Comparison of ENCODE assay signal across 14 cellular contexts in genomic region chr10:86364551-86365345, GRCh38. TPM values are rescaled to one million over a fixed set of nuclear protein-coding genes. Genes with fewer than 3 reads are reported as not detected.
A peak's percentile ranks its signal among the peaks of the same experiment; 100 is the strongest.
DNase-seq lines count a peak whose midpoint lies in the region; ATAC-seq, FAIRE-seq and TF ChIP-seq lines count a peak whose summit lies in the region.
"Had no signal": no experiment of that assay in that cellular context is flagged by ENCODE, and none has a peak within 500 bp of the region (broad histone marks: within the 10 kb centered on the region; RNA-seq: fewer than 3 reads in every experiment).

No MANE protein-coding gene starts in this region.

- H3K27ac ChIP-seq in astrocyte (ENCODE audit: low read depth, low read length): no peak overlapping the region
- H3K27ac ChIP-seq in lung (ENCODE audit: low read depth in 1 of 2, low read length in 1 of 2): no peak overlapping the region
- no peak overlapping the region for H3K27ac ChIP-seq in thoracic aorta
- H3K27ac ChIP-seq: C4-2B, SK-N-MC had no signal

- no peak overlapping the region for H3K27ac Mint-ChIP-seq in activated naive CD4-positive, alpha-beta T cell treated with anti-CD3 and anti-CD28 coated beads, Interleukin-2, amount 10 ng/mL, durations not matched to agents 7 days and 5 days
- H3K27ac Mint-ChIP-seq in astrocyte (ENCODE audit: unreplicated experiment): no peak overlapping the region
- H3K27ac Mint-ChIP-seq in activated CD8-positive, alpha-beta T cell treated with anti-CD3 and anti-CD28 coated beads for 36 hours: no peak overlapping the region
- H3K27ac Mint-ChIP-seq: activated T-cell treated with anti-CD3 and anti-CD28 coated beads, Interleukin-2, amount 50 U/mL, for 72 hours had no signal

- H3K4me3 Mint-ChIP-seq in activated naive CD4-positive, alpha-beta T cell treated with anti-CD3 and anti-CD28 coated beads, Interleukin-2, amount 10 ng/mL, durations not matched to agents 7 days and 5 days: no peak overlapping the region
- no peak overlapping the region for H3K4me3 Mint-ChIP-seq in astrocyte (ENCODE audit: unreplicated experiment)
- H3K4me3 Mint-ChIP-seq in activated CD8-positive, alpha-beta T cell treated with anti-CD3 and anti-CD28 coated beads for 36 hours: no peak overlapping the region

- peaks cover 90% of the 10 kb centered on the region for H3K27me3 Mint-ChIP-seq in activated naive CD4-positive, alpha-beta T cell treated with anti-CD3 and anti-CD28 coated beads, Interleukin-2, amount 10 ng/mL, durations not matched to agents 7 days and 5 days
- H3K27me3 Mint-ChIP-seq in astrocyte (ENCODE audit: low read depth, unreplicated experiment): peaks cover 68% of the 10 kb centered on the region
- peaks cover 58% of the 10 kb centered on the region for H3K27me3 Mint-ChIP-seq in activated CD8-positive, alpha-beta T cell treated with anti-CD3 and anti-CD28 coated beads for 36 hours

- no peak for ATAC-seq in lung (ENCODE audit: insufficient read depth, low FRiP score)
- no peak for ATAC-seq in thoracic aorta (ENCODE audit: insufficient number of reproducible peaks, low FRiP score, low read depth)
- ATAC-seq in HG03432 (IDR thresholded peaks at IDR 0.05; ENCODE audit: unreplicated experiment): no peak
- no peak for ATAC-seq in activated CD8-positive, alpha-beta T cell treated with anti-CD3 and anti-CD28 coated beads for 36 hours

- FAIRE-seq in astrocyte (lab: Jason Lieb, UNC): no peak

- TF ChIP-seq CTCF in astrocyte (IDR thresholded peaks at IDR 0.05; ENCODE audit: insufficient read depth, low read depth, low read length) (no peak), lung (IDR thresholded peaks at IDR 0.05; ENCODE audit: control extremely low read depth, extremely low read depth) (no peak), thoracic aorta (IDR thresholded peaks at IDR 0.05) (no peak)
- no peak for TF ChIP-seq CTCF in activated CD8-positive, alpha-beta T cell treated with anti-CD3 and anti-CD28 coated beads for 36 hours (IDR thresholded peaks at IDR 0.05)

- intact Hi-C loops in activated CD8-positive, alpha-beta T cell treated with anti-CD3 and anti-CD28 coated beads for 36 hours (cut with micrococcal nuclease): no loop called here

- H3K36me3 ChIP-seq in astrocyte (ENCODE audit: insufficient read depth, low read length) (no peaks in the 10 kb centered on the region), lung (ENCODE audit: control insufficient read depth in 2 of 2, insufficient read depth in 2 of 2, low read length in 2 of 2) (no peaks in the 10 kb centered on the region), thoracic aorta (no peaks in the 10 kb centered on the region)

- POLR2A ChIA-PET in activated CD8-positive, alpha-beta T cell treated with anti-CD3 and anti-CD28 coated beads for 36 hours (lab: Charles Lee): no interaction called here

- peaks cover 1% of the 10 kb centered on the region for H3K36me3 Mint-ChIP-seq in activated naive CD4-positive, alpha-beta T cell treated with anti-CD3 and anti-CD28 coated beads, Interleukin-2, amount 10 ng/mL, durations not matched to agents 7 days and 5 days
- peaks cover 2% of the 10 kb centered on the region for H3K36me3 Mint-ChIP-seq in astrocyte (ENCODE audit: low read depth, unreplicated experiment)
- H3K36me3 Mint-ChIP-seq in activated CD8-positive, alpha-beta T cell treated with anti-CD3 and anti-CD28 coated beads for 36 hours (ENCODE audit: low read depth): no peaks in the 10 kb centered on the region

- no peak overlapping the region for H3K9ac ChIP-seq in astrocyte (ENCODE audit: low read length)

- H3K9me3 ChIP-seq in astrocyte (ENCODE audit: insufficient read depth, low read depth, low read length) (no peaks in the 10 kb centered on the region), lung (ENCODE audit: control insufficient read depth in 2 of 2, insufficient read depth in 1 of 2, low read length in 1 of 2) (peaks cover 0 to 4% of the 10 kb centered on the region in 2 donors), thoracic aorta (no peaks in the 10 kb centered on the region)

- H3K27me3 ChIP-seq in astrocyte (ENCODE audit: insufficient read depth, low read length) (peaks cover 65% of the 10 kb centered on the region), lung (ENCODE audit: control insufficient read depth, insufficient read depth) (no peaks in the 10 kb centered on the region), thoracic aorta (replicated peaks; ENCODE audit: insufficient read depth) (peaks cover 6% of the 10 kb centered on the region)

- H3K4me3 ChIP-seq in astrocyte (ENCODE audit: insufficient read depth, low read depth, low read length) (no peak overlapping the region), lung (peak overlapping the region; percentile 34), thoracic aorta (peak overlapping the region; percentile 71)
- H3K4me3 ChIP-seq: SK-N-MC had no signal

- 5% methylated on average over 28 to 45 of the region's 45 CpGs for WGBS in lung, 2 donors

- CTCF ChIA-PET in activated naive CD4-positive, alpha-beta T cell treated with anti-CD3 and anti-CD28 coated beads, Interleukin-2, amount 10 ng/mL, durations not matched to agents 7 days and 5 days (lab: Charles Lee): interaction anchor here (0.7 kb wide), 1 partner anchor 18 kb away, joined by 3 read pairs; no protein-coding TSS in a partner anchor
- CTCF ChIA-PET in activated CD8-positive, alpha-beta T cell treated with anti-CD3 and anti-CD28 coated beads for 36 hours (lab: Charles Lee): interaction anchor here (0.8 to 2.6 kb wide), 3 partner anchors 11 to 35 kb away, joined by 3 to 15 read pairs (median 5); no protein-coding TSS in a partner anchor

- no peak overlapping the region for H2AFZ ChIP-seq in astrocyte (ENCODE audit: low read depth, low read length)

- no peaks in the 10 kb centered on the region for H3K9me3 Mint-ChIP-seq in activated naive CD4-positive, alpha-beta T cell treated with anti-CD3 and anti-CD28 coated beads, Interleukin-2, amount 10 ng/mL, durations not matched to agents 7 days and 5 days
- H3K9me3 Mint-ChIP-seq in astrocyte (ENCODE audit: unreplicated experiment): peaks cover 4% of the 10 kb centered on the region
- no peaks in the 10 kb centered on the region for H3K9me3 Mint-ChIP-seq in activated CD8-positive, alpha-beta T cell treated with anti-CD3 and anti-CD28 coated beads for 36 hours
- H3K9me3 Mint-ChIP-seq: activated T-cell treated with anti-CD3 and anti-CD28 coated beads, Interleukin-2, amount 50 U/mL, for 72 hours had no signal

- H3K4me2 ChIP-seq in astrocyte (ENCODE audit: low read length): peak overlapping the region; percentile 70

- DNase-seq in activated naive CD4-positive, alpha-beta T cell treated with anti-CD3 and anti-CD28 coated beads, Interleukin-2, amount 10 ng/mL, durations not matched to agents 7 days and 5 days: peak; percentile 18
- DNase-seq in activated naive CD4-positive, alpha-beta T cell treated with Interleukin-2 at 50 U/mL for 16 hours: no peak
- DNase-seq in astrocyte (ENCODE audit: low read depth): no peak
- DNase-seq in lung (ENCODE audit: low spot score): no peak
- DNase-seq in thoracic aorta (ENCODE audit: low spot score): no peak
- no peak for DNase-seq in activated CD8-positive, alpha-beta memory T cell treated with anti-CD3 and anti-CD28 coated beads for 24 hours
- no peak for DNase-seq in activated CD8-positive, alpha-beta T cell treated with anti-CD3 and anti-CD28 coated beads for 36 hours
- DNase-seq: activated T-cell treated with anti-CD3 and anti-CD28 coated beads, Interleukin-2, amount 50 U/mL, for 72 hours; MM.1S; stimulated activated naive CD4-positive, alpha-beta T cell treated with Interleukin-2 at 50 U/mL for 16 hours had no signal

- H3K4me1 ChIP-seq in astrocyte (ENCODE audit: insufficient read depth, low read length): peaks cover 5% of the 10 kb centered on the region
- H3K4me1 ChIP-seq in lung (ENCODE audit: control insufficient read depth in 2 of 2, insufficient read depth in 2 of 2, low read length in 2 of 2): peaks cover 0 to 31% of the 10 kb centered on the region in 2 donors
- peaks cover 13 to 52% of the 10 kb centered on the region in 2 donors for H3K4me1 ChIP-seq in thoracic aorta (ENCODE audit: control insufficient read depth in 1 of 2, low read depth in 2 of 2)

- H4K20me1 ChIP-seq in astrocyte (ENCODE audit: insufficient read depth, low read length): peaks cover 4% of the 10 kb centered on the region

- no peaks in the 10 kb centered on the region for H3K79me2 ChIP-seq in astrocyte (ENCODE audit: insufficient read depth, low read length)

- peaks cover 13% of the 10 kb centered on the region for H3K4me1 Mint-ChIP-seq in activated naive CD4-positive, alpha-beta T cell treated with anti-CD3 and anti-CD28 coated beads, Interleukin-2, amount 10 ng/mL, durations not matched to agents 7 days and 5 days
- peaks cover 5% of the 10 kb centered on the region for H3K4me1 Mint-ChIP-seq in astrocyte (ENCODE audit: low read depth, unreplicated experiment)
- H3K4me1 Mint-ChIP-seq in activated CD8-positive, alpha-beta T cell treated with anti-CD3 and anti-CD28 coated beads for 36 hours (ENCODE audit: low read depth): peaks cover 12% of the 10 kb centered on the region

RNA-seq across cellular contexts. Expression of gene GRID1, which starts 1.8 kb away (rescaled TPM):
- total RNA-seq in astrocyte (0.48 and 0.75 TPM in 2 replicates), lung (1 to 10 TPM; 1.9 to 3.6 TPM), thoracic aorta (under 1 TPM; 0.27 to 0.85 TPM)
- 1 to 10 TPM; 1.1 to 2.6 TPM for polyA plus RNA-seq in lung
- not detected for total RNA-seq in activated CD8-positive, alpha-beta T cell treated with anti-CD3 and anti-CD28 coated beads for 36 hours
- total RNA-seq: activated T-cell treated with anti-CD3 and anti-CD28 coated beads, Interleukin-2, amount 50 U/mL, for 72 hours; pulmonary artery endothelial cell had no signal
